21 cellular contexts compared by ENCODE assay signal in the genomic region with DNA sequence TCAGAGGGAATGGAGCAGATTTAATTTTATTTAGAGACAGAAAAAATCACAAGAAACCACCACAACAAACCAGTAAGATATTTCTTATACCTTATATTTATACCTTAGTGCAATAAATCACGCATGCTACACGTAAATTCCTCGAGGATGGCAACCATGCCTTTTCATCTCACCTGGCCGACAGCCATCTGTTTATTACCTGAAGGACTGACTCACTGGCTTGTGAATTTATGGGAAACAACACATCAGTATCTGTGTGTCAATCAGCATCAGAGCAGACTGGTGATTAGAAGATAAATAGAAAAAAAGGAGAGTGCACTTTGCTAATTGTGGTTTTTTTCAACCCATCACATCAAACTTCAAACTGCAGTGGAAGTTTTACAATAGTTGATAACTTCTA. TPM values are rescaled to one million over a fixed set of nuclear protein-coding genes. Genes with fewer than 3 reads are reported as not detected.
DNase-seq lines count a peak whose midpoint lies in the region; ATAC-seq, FAIRE-seq and TF ChIP-seq lines count a peak whose summit lies in the region.
"Had no signal": no experiment of that assay in that cellular context is flagged by ENCODE, and none has a peak within 500 bp of the region (broad histone marks: within the 10 kb centered on the region; RNA-seq: fewer than 3 reads in every experiment).

No MANE protein-coding gene starts in this region.

- H3K4me3 ChIP-seq in PC-3 (ENCODE audit: low read length): no peak overlapping the region
- no peak overlapping the region for H3K4me3 ChIP-seq in transverse colon
- no peak overlapping the region for H3K4me3 ChIP-seq in body of pancreas
- no peak overlapping the region for H3K4me3 ChIP-seq in pancreas
- H3K4me3 ChIP-seq: SJCRH30 had no signal

- H3K4me3 Mint-ChIP-seq in activated naive CD8-positive, alpha-beta T cell: no peak overlapping the region
- H3K4me3 Mint-ChIP-seq in activated naive CD8-positive, alpha-beta T cell treated with anti-CD3 and anti-CD28 coated beads, Interleukin-2, amount 50 U/mL, for 24 hours: no peak overlapping the region
- H3K4me3 Mint-ChIP-seq in effector memory CD8-positive, alpha-beta T cell: no peak overlapping the region
- H3K4me3 Mint-ChIP-seq: activated CD4-positive, alpha-beta memory T cell treated with anti-CD3 and anti-CD28 coated beads for 36 hours; activated naive CD4-positive, alpha-beta T cell treated with anti-CD3 and anti-CD28 coated beads, Interleukin-2, amount 10 ng/mL, durations not matched to agents 7 days and 5 days; CD4-positive, CD25-positive, alpha-beta regulatory T cell; nephron progenitor cell; stimulated activated naive B cell treated with anti-CD40 and anti-IgM and Interleukin-4, amounts not matched to agents 10 μg/mL and 1 μg/mL and 100 μg/mL, for 72 hours had no signal

- intact Hi-C loops in PC-3 (cut with micrococcal nuclease): no loop called here
- intact Hi-C loops in transverse colon (cut with DNase I; ENCODE audit: low total_unique reads): no loop called here
- intact Hi-C loops in body of pancreas (cut with DNase I): no loop called here
- intact Hi-C loops in pancreas (cut with DNase I): no loop called here

- H3K27me3 ChIP-seq in PC-3 (ENCODE audit: low read length) (no peaks in the 10 kb centered on the region), transverse colon (no peaks in the 10 kb centered on the region), body of pancreas (no peaks in the 10 kb centered on the region), pancreas (no peaks in the 10 kb centered on the region)
- H3K27me3 ChIP-seq: SJCRH30 had no signal

- FAIRE-seq in pancreas (lab: Jason Lieb, UNC): no peak
- FAIRE-seq: H54 had no signal

- BruUV-seq in PC-3 (replicated peaks; lab: Mats Ljungman, UMichigan): no TSS peak

- H3F3A ChIP-seq in PC-3 (ENCODE audit: low read length, unreplicated experiment): no peaks in the 10 kb centered on the region

- H3K27ac Mint-ChIP-seq in activated naive CD8-positive, alpha-beta T cell: peak overlapping the region; percentile 30
- H3K27ac Mint-ChIP-seq in activated naive CD8-positive, alpha-beta T cell treated with anti-CD3 and anti-CD28 coated beads, Interleukin-2, amount 50 U/mL, for 24 hours: no peak overlapping the region
- H3K27ac Mint-ChIP-seq in effector memory CD8-positive, alpha-beta T cell: peak overlapping the region; percentile 29 to 72
- H3K27ac Mint-ChIP-seq: activated naive CD4-positive, alpha-beta T cell treated with anti-CD3 and anti-CD28 coated beads, Interleukin-2, amount 10 ng/mL, durations not matched to agents 7 days and 5 days; nephron progenitor cell; stimulated activated naive B cell treated with anti-CD40 and anti-IgM and Interleukin-4, amounts not matched to agents 10 μg/mL and 1 μg/mL and 100 μg/mL, for 72 hours had no signal

- H3K9me3 ChIP-seq in PC-3 (ENCODE audit: low read length) (no peaks in the 10 kb centered on the region), transverse colon (no peaks in the 10 kb centered on the region), body of pancreas (no peaks in the 10 kb centered on the region), pancreas (no peaks in the 10 kb centered on the region)
- H3K9me3 ChIP-seq: SJCRH30 had no signal

- H3K36me3 Mint-ChIP-seq in activated naive CD8-positive, alpha-beta T cell: peaks cover 2% of the 10 kb centered on the region
- H3K36me3 Mint-ChIP-seq in activated naive CD8-positive, alpha-beta T cell treated with anti-CD3 and anti-CD28 coated beads, Interleukin-2, amount 50 U/mL, for 24 hours (ENCODE audit: low read depth): peaks cover 10% of the 10 kb centered on the region
- peaks cover 7% of the 10 kb centered on the region for H3K36me3 Mint-ChIP-seq in effector memory CD8-positive, alpha-beta T cell (ENCODE audit: insufficient read depth)

- no peaks in the 10 kb centered on the region for H3K9me3 Mint-ChIP-seq in activated naive CD8-positive, alpha-beta T cell (ENCODE audit: low read depth)
- H3K9me3 Mint-ChIP-seq in activated naive CD8-positive, alpha-beta T cell treated with anti-CD3 and anti-CD28 coated beads, Interleukin-2, amount 50 U/mL, for 24 hours: no peaks in the 10 kb centered on the region
- no peaks in the 10 kb centered on the region for H3K9me3 Mint-ChIP-seq in effector memory CD8-positive, alpha-beta T cell
- H3K9me3 Mint-ChIP-seq: activated CD4-positive, alpha-beta memory T cell treated with anti-CD3 and anti-CD28 coated beads for 36 hours; activated naive CD4-positive, alpha-beta T cell treated with anti-CD3 and anti-CD28 coated beads, Interleukin-2, amount 10 ng/mL, durations not matched to agents 7 days and 5 days; nephron progenitor cell; stimulated activated naive B cell treated with anti-CD40 and anti-IgM and Interleukin-4, amounts not matched to agents 10 μg/mL and 1 μg/mL and 100 μg/mL, for 72 hours had no signal

- H3K4me1 ChIP-seq in PC-3 (ENCODE audit: insufficient read depth, low read length): peaks cover 38% of the 10 kb centered on the region
- H3K4me1 ChIP-seq in transverse colon: peaks cover 0 to 9% (median 0%) of the 10 kb centered on the region in 4 donors
- no peaks in the 10 kb centered on the region for H3K4me1 ChIP-seq in body of pancreas
- no peaks in the 10 kb centered on the region for H3K4me1 ChIP-seq in pancreas

- no peak overlapping the region for H2AFZ ChIP-seq in PC-3 (ENCODE audit: low read length)

- 41 to 68% methylated on average over 4 of the region's 4 CpGs for WGBS in transverse colon (ENCODE audit: low coverage in 1 of 2), 2 donors
- 20 to 41% methylated on average over 4 of the region's 4 CpGs for WGBS in body of pancreas, 2 donors
- WGBS in pancreas, 2 donors: 31 to 39% methylated on average over 4 of the region's 4 CpGs

- no peak for TF ChIP-seq EP300 in transverse colon (IDR thresholded peaks at IDR 0.05; ENCODE audit: low read depth)

- H3K36me3 ChIP-seq in PC-3 (ENCODE audit: low read depth, low read length) (no peaks in the 10 kb centered on the region), transverse colon (no peaks in the 10 kb centered on the region), body of pancreas (replicated peaks in 1 of 2; ENCODE audit: insufficient read depth in 1 of 2, low read depth in 2 of 2) (no peaks in the 10 kb centered on the region), pancreas (no peaks in the 10 kb centered on the region)
- H3K36me3 ChIP-seq: SJCRH30 had no signal

- H3K4me2 ChIP-seq in PC-3 (ENCODE audit: low read length): peak overlapping the region; percentile 16; the same call in 1 of the 2 replicates

- H3K79me2 ChIP-seq in PC-3 (ENCODE audit: low read length): no peaks in the 10 kb centered on the region

- in situ Hi-C loops in transverse colon (cut with MboI; ENCODE audit: low pct_ligation_motif_present in 1 of 4, low pct_unique_long_range_greater_than_20kb in 1 of 4, low sequenced_read_pairs in 3 of 4): loop anchor here in 1 of 4 donors (25.0 kb wide), 1 partner anchor 383 kb away; no protein-coding TSS in a partner anchor

- ATAC-seq in activated naive CD8-positive, alpha-beta T cell treated with anti-CD3 and anti-CD28 coated beads, Interleukin-2, amount 50 U/mL, for 24 hours: no peak
- ATAC-seq in PC-3 (no peak), body of pancreas (no peak), pancreas (no peak)
- ATAC-seq in effector memory CD8-positive, alpha-beta T cell (replicated peaks): no peak
- ATAC-seq: stimulated activated naive B cell treated with anti-CD40 and anti-IgM and Interleukin-4, amounts not matched to agents 10 μg/mL and 1 μg/mL and 100 μg/mL, for 72 hours had no signal

- POLR2A ChIA-PET in PC-3 (lab: Charles Lee; ENCODE audit: unreplicated experiment): no interaction called here

- CTCF ChIA-PET in PC-3 (lab: Charles Lee): no interaction called here

- no peaks in the 10 kb centered on the region for H3K9me2 ChIP-seq in PC-3 (replicated peaks; ENCODE audit: low read length)

- H3K27me3 Mint-ChIP-seq in activated naive CD8-positive, alpha-beta T cell: no peaks in the 10 kb centered on the region
- peaks cover 9% of the 10 kb centered on the region for H3K27me3 Mint-ChIP-seq in activated naive CD8-positive, alpha-beta T cell treated with anti-CD3 and anti-CD28 coated beads, Interleukin-2, amount 50 U/mL, for 24 hours
- H3K27me3 Mint-ChIP-seq in effector memory CD8-positive, alpha-beta T cell: no peaks in the 10 kb centered on the region
- H3K27me3 Mint-ChIP-seq: activated CD4-positive, alpha-beta memory T cell treated with anti-CD3 and anti-CD28 coated beads for 36 hours; activated naive CD4-positive, alpha-beta T cell treated with anti-CD3 and anti-CD28 coated beads, Interleukin-2, amount 10 ng/mL, durations not matched to agents 7 days and 5 days; stimulated activated naive B cell treated with anti-CD40 and anti-IgM and Interleukin-4, amounts not matched to agents 10 μg/mL and 1 μg/mL and 100 μg/mL, for 72 hours had no signal

- H3K4me1 Mint-ChIP-seq in activated naive CD8-positive, alpha-beta T cell (ENCODE audit: low read depth): peaks cover 68% of the 10 kb centered on the region
- peaks cover 77% of the 10 kb centered on the region for H3K4me1 Mint-ChIP-seq in activated naive CD8-positive, alpha-beta T cell treated with anti-CD3 and anti-CD28 coated beads, Interleukin-2, amount 50 U/mL, for 24 hours
- peaks cover 25 to 38% of the 10 kb centered on the region in 2 donors for H3K4me1 Mint-ChIP-seq in effector memory CD8-positive, alpha-beta T cell (ENCODE audit: low read depth in 2 of 2)

- H4K20me1 ChIP-seq in PC-3 (ENCODE audit: low read length): no peaks in the 10 kb centered on the region

- DNase-seq in activated naive CD8-positive, alpha-beta T cell treated with anti-CD3 and anti-CD28 coated beads, Interleukin-2, amount 50 U/mL, for 24 hours: no peak
- peak; percentile 69 for DNase-seq in PC-3
- no peak for DNase-seq in effector memory CD8-positive, alpha-beta T cell
- DNase-seq in transverse colon: peak; percentile 16
- no peak for DNase-seq in body of pancreas
- no peak for DNase-seq in GM19240 (ENCODE audit: insufficient read length, low spot score)
- DNase-seq in pancreas: no peak
- DNase-seq: activated naive CD4-positive, alpha-beta T cell treated with anti-CD3 and anti-CD28 coated beads, Interleukin-2, amount 10 ng/mL, durations not matched to agents 7 days and 5 days; CD4-positive, CD25-positive, alpha-beta regulatory T cell; DMS79 treated with DMSO at 0.1 percent for 48 hours; Karpas-422; NCI-H1417 treated with DMSO at 0.1 percent for 48 hours; nephron progenitor cell; OCI-M1; SJCRH30; stimulated activated naive B cell treated with anti-CD40 and anti-IgM and Interleukin-4, amounts not matched to agents 10 μg/mL and 1 μg/mL and 100 μg/mL, for 72 hours had no signal

- TF ChIP-seq CTCF in PC-3 (conservative IDR thresholded peaks at IDR 0.05; ENCODE audit: low read depth, low read length) (no peak), transverse colon (IDR thresholded peaks at IDR 0.05) (no peak), body of pancreas (IDR thresholded peaks at IDR 0.05) (no peak), pancreas (IDR thresholded peaks at IDR 0.05) (no peak)

- H3K27ac ChIP-seq in PC-3 (ENCODE audit: low read length) (no peak overlapping the region), transverse colon (no peak overlapping the region), body of pancreas (no peak overlapping the region), pancreas (no peak overlapping the region)
- H3K27ac ChIP-seq: SJCRH30, VCaP had no signal

- no peak overlapping the region for H3K9ac ChIP-seq in PC-3 (ENCODE audit: low read length)

- no peak for TF ChIP-seq POLR2A in transverse colon (IDR thresholded peaks at IDR 0.05)
- no peak for TF ChIP-seq POLR2A in body of pancreas (IDR thresholded peaks at IDR 0.05)

RNA-seq across cellular contexts. Expression of a gene that starts 58.4 kb away (rescaled TPM):
- total RNA-seq in PC-3 (2014; rRNA removed): 2.1 TPM in 2 replicates
- total RNA-seq in transverse colon: 10 to 100 TPM in 2 of 4 donors, 1 to 10 TPM in 2; 5.6 to 58.1 (median 10.4) TPM
- total RNA-seq in body of pancreas: 10 to 100 TPM; 10.1 to 11.5 TPM
- total RNA-seq in pancreas: 1 to 10 TPM; 2.3 to 6.5 (median 5.7) TPM
- 10 to 100 TPM in 1 of 2 donors, 1 to 10 TPM in 1; 4.0 to 10.1 TPM for polyA plus RNA-seq in pancreas
- total RNA-seq: HT-29 had no signal

Comparison
In these comparisons a context has a peak if more than half of its experiments do, and no peak if none do; other contexts are left out.
1. DNase-seq: peak in PC-3 (single experiment) and transverse colon (single experiment); none in activated naive CD8-positive, alpha-beta T cell treated with anti-CD3 and anti-CD28 coated beads, Interleukin-2, amount 50 U/mL, for 24 hours (single experiment), effector memory CD8-positive, alpha-beta T cell (0 of 3), body of pancreas (0 of 4), GM19240 (single experiment) and pancreas (0 of 6).